In the genomic region with DNA sequence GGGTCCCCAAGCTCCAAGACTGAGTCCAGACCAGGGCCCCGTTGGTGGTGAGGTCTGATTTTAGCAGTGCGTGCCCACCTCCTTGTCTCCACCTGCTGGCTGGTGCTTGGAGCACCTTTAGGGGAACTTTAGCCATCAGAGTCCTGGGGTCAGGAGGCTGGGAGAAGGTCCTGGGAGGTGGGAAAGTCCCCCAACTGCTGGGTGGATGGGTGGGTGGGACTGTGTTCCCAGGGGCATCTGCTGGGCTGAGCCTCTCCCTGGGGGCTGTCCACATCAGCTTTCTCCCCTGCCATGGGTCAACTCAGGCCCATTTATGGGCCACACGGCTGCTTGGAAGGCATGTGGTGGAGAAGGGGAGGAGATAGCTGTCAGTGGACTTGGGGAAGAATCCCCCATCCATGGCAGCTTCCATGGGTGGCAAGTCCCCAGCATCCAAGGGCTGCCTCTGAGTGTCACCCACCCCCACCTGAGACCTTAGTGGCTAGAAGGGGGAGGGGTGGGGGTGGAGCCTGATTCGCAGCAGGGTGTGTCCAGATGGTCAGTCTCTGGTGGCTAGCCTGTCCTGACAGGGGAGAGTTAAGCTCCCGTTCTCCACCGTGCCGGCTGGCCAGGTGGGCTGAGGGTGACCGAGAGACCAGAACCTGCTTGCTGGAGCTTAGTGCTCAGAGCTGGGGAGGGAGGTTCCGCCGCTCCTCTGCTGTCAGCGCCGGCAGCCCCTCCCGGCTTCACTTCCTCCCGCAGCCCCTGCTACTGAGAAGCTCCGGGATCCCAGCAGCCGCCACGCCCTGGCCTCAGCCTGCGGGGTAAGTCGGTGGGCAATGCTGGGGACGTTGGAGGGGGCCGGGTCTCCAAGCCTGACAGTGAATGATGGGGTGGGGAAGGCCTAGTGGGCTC, we compare ENCODE assay signal across 8 cellular contexts. TPM values are rescaled to one million over a fixed set of nuclear protein-coding genes. Genes with fewer than 3 reads are reported as not detected.
DNase-seq lines count a peak whose midpoint lies in the region; ATAC-seq and TF ChIP-seq lines count a peak whose summit lies in the region.

Gene TRPV2, plus strand, starts transcription at position 541 of the 894 bp plus-strand sequence. CDS start 2,098 bp downstream, outside the sequence.

- peaks cover 0 to 10% (median 6%) of the 10 kb centered on the region in 3 donors for H3K36me3 ChIP-seq in tibial artery

- peaks cover 64% of the 10 kb centered on the region for H3K4me1 Mint-ChIP-seq in dendritic cell treated with granulocyte-macrophage colony-stimulating factor and Interleukin-4, amounts not matched to agents 40 ng/mL and 50 ng/mL, for 4 days (ENCODE audit: low read depth)

- peak; percentile 77 for TF ChIP-seq CTCF in GM13976 (IDR thresholded peaks at IDR 0.05; ENCODE audit: borderline replicate concordance, control extremely low read depth, extremely low read depth, insufficient read depth, missing control alignments)
- peak; percentile 21 to 36 for TF ChIP-seq CTCF in tibial artery (IDR thresholded peaks at IDR 0.05)

- H3K36me3 Mint-ChIP-seq in dendritic cell treated with granulocyte-macrophage colony-stimulating factor and Interleukin-4, amounts not matched to agents 40 ng/mL and 50 ng/mL, for 4 days (ENCODE audit: low read depth) = peaks cover 61% of the 10 kb centered on the region

- in situ Hi-C loops in GM13976 (cut with MboI; ENCODE audit: low sequenced_read_pairs, unreplicated experiment) = no loop called here

- no peaks in the 10 kb centered on the region for H3K9me3 Mint-ChIP-seq in dendritic cell treated with granulocyte-macrophage colony-stimulating factor and Interleukin-4, amounts not matched to agents 40 ng/mL and 50 ng/mL, for 4 days

- peaks cover 4 to 45% (median 36%) of the 10 kb centered on the region in 4 donors for H3K4me1 ChIP-seq in tibial artery

- H3K9me3 ChIP-seq in tibial artery = no peaks in the 10 kb centered on the region

- DNase-seq in GM13976 (ENCODE audit: low spot score) (peak; percentile 82), mucosa of gallbladder (ENCODE audit: low spot score) (no peak), tibial artery (no peak), AG08395 (ENCODE audit: low spot score) (no peak)

- peak within 1 kb of the TSS; percentile 98 for H3K27ac Mint-ChIP-seq in dendritic cell treated with granulocyte-macrophage colony-stimulating factor and Interleukin-4, amounts not matched to agents 40 ng/mL and 50 ng/mL, for 4 days

- ATAC-seq in HG03139 (IDR thresholded peaks at IDR 0.05; ENCODE audit: unreplicated experiment) (peak; percentile 46), GM18520 (IDR thresholded peaks at IDR 0.05; ENCODE audit: unreplicated experiment) (no peak)

- intact Hi-C loops in T-helper 2 cell treated with Interferon-gamma antibody and Interleukin-4, amounts not matched to agents 100 ng/mL and 5 ng/mL, for 36 hours (cut with micrococcal nuclease) = loop anchor here (1.0 to 10.0 kb wide), 5 partner anchors 29 to 240 kb away; partner anchors contain the start of genes NCOR1, PIGL, UBB and ZNF624
- intact Hi-C loops in dendritic cell treated with granulocyte-macrophage colony-stimulating factor and Interleukin-4, amounts not matched to agents 40 ng/mL and 50 ng/mL, for 4 days (cut with micrococcal nuclease) = loop anchor here (10.0 kb wide), 1 partner anchor 50 kb away; no protein-coding TSS in a partner anchor
- intact Hi-C loops in tibial artery (cut with DNase I; ENCODE audit: low total_unique reads) = no loop called here

- H3K27me3 ChIP-seq in tibial artery = no peaks in the 10 kb centered on the region

- H3K27ac ChIP-seq in tibial artery = peak within 1 kb of the TSS; percentile 92 to 93

- peaks cover 2% of the 10 kb centered on the region for H3K27me3 Mint-ChIP-seq in dendritic cell treated with granulocyte-macrophage colony-stimulating factor and Interleukin-4, amounts not matched to agents 40 ng/mL and 50 ng/mL, for 4 days

- peak within 1 kb of the TSS; percentile 89 for H3K4me3 Mint-ChIP-seq in dendritic cell treated with granulocyte-macrophage colony-stimulating factor and Interleukin-4, amounts not matched to agents 40 ng/mL and 50 ng/mL, for 4 days

- H3K4me3 ChIP-seq in tibial artery = peak within 1 kb of the TSS; percentile 64 to 78

RNA-seq across cellular contexts. Expression of gene TRPV2, which starts in this region (rescaled TPM):
- total RNA-seq in T-helper 2 cell treated with Interferon-gamma antibody and Interleukin-4, amounts not matched to agents 100 ng/mL and 5 ng/mL, for 36 hours = 135 and 139 TPM in 2 replicates
- 31.0 TPM for total RNA-seq in mucosa of gallbladder
